In the genomic region with DNA sequence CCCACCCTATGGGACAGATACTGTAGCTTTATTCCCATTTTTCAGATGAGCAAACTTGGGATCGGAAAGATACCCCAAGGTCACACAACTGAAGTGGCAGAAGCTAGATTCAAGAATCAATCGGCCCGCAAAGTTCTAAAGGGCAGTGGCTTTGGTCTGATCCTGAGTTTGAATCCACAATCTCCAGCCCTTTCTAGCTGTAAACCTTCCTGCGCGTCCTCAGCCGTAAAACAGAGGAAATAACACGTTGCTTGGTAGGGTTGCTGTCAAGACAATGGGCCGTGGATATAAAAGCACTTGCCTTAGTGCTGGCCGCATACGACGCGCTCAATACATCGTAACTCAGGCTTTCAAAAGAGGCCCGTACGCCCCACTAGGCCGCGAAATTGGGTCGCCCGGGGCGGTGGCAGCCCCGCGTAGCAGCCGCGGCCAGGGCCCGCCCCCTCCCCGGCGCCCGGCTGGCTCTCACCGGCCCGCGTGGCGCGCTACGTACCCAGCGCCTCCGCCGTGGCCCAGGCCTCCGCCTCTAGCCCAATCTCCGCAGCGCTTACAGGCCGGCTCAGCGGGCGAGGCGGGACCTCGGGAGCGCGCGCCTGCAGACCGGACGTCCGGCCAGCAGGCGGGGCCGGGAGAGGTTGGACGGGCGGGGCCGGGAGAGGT, we compare ENCODE assay signal across 8 cellular contexts. TPM values are rescaled to one million over a fixed set of nuclear protein-coding genes. Genes with fewer than 3 reads are reported as not detected.
DNase-seq lines count a peak whose midpoint lies in the region; ATAC-seq and TF ChIP-seq lines count a peak whose summit lies in the region.

A gene with protein sequence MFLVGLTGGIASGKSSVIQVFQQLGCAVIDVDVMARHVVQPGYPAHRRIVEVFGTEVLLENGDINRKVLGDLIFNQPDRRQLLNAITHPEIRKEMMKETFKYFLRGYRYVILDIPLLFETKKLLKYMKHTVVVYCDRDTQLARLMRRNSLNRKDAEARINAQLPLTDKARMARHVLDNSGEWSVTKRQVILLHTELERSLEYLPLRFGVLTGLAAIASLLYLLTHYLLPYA (minus strand): TSS at position 573 of the 660 bp plus-strand sequence. CDS start 16,747 bp downstream, outside the sequence.

- peaks cover 12% of the 10 kb centered on the region for H3K4me1 Mint-ChIP-seq in Calu3 (ENCODE audit: low read depth, unreplicated experiment)

- H3K4me1 ChIP-seq in mucosa of descending colon (ENCODE audit: low read depth), result peaks cover 20% of the 10 kb centered on the region

- H3K4me3 ChIP-seq in epithelial cell of esophagus (ENCODE audit: low read length) (peak within 1 kb of the TSS; percentile 73), mucosa of descending colon (peak within 1 kb of the TSS; percentile 34)

- H3K27ac Mint-ChIP-seq in Calu3 (ENCODE audit: unreplicated experiment), result peak within 1 kb of the TSS; percentile 82

- BruUV-seq in Calu3 (replicated peaks; lab: Mats Ljungman, UMichigan), result TSS peak; percentile 72

- TF ChIP-seq CTCF in Calu3 (IDR thresholded peaks at IDR 0.05; ENCODE audit: unreplicated experiment) (no peak), epithelial cell of esophagus (IDR thresholded peaks at IDR 0.05; ENCODE audit: insufficient read depth, low read depth, low read length, missing control alignments) (no peak), mucosa of descending colon (IDR thresholded peaks at IDR 0.05) (no peak)

- intact Hi-C loops in Calu3 (cut with micrococcal nuclease; ENCODE audit: unreplicated experiment) (loop anchor here (5.0 kb wide), 1 partner anchor 81 kb away; a partner anchor contains a TSS), mucosa of descending colon (cut with DNase I, micrococcal nuclease) (no loop called here)

- H3K36me3 Mint-ChIP-seq in Calu3 (ENCODE audit: insufficient read depth, unreplicated experiment), result peaks cover 36% of the 10 kb centered on the region

- no peaks in the 10 kb centered on the region for H3K36me3 ChIP-seq in mucosa of descending colon (ENCODE audit: low read depth)

- H3K9me3 Mint-ChIP-seq in Calu3 (ENCODE audit: low read depth, unreplicated experiment), result no peaks in the 10 kb centered on the region

- ATAC-seq in GM21526 (IDR thresholded peaks at IDR 0.05; ENCODE audit: low FRiP score, unreplicated experiment) (peak; percentile 78), mucosa of descending colon (peak; percentile 99)

- CTCF ChIA-PET in Calu3 (lab: Charles Lee), result interaction anchor here (0.9 to 1.5 kb wide), 5 partner anchors 10 to 140 kb away, joined by 3 to 6 read pairs (median 4); a partner anchor contains a TSS

- no peaks in the 10 kb centered on the region for H3K27me3 Mint-ChIP-seq in Calu3 (ENCODE audit: unreplicated experiment)

- DNase-seq in Calu3 (peak; percentile 99), HuH-7.5 (ENCODE audit: low spot score) (peak; percentile 86), OCI-M1 (lab: John Stamatoyannopoulos, UW) (peak; percentile 96), activated T-cell treated with anti-CD3 and anti-CD28 coated beads for 24 hours (ENCODE audit: low read depth) (peak; percentile 91), epithelial cell of esophagus (ENCODE audit: low read depth) (peak; percentile 98), mucosa of descending colon (peak; percentile 92 to 97 (median 95))
- peak; percentile 62 to 76 for DNase-seq in stimulated activated CD8-positive, alpha-beta memory T cell treated with anti-CD3 and anti-CD28 coated beads, Interleukin-4, amount 100 ng/mL, for 1 hour (ENCODE audit: low read depth in 2 of 2, low spot score in 1 of 2)

- peak within 1 kb of the TSS; percentile 84 for H3K4me3 Mint-ChIP-seq in Calu3 (ENCODE audit: low read depth, unreplicated experiment)

- H3K9me3 ChIP-seq in mucosa of descending colon, result no peaks in the 10 kb centered on the region

RNA-seq across cellular contexts. Expression of the gene that starts here (rescaled TPM):
- total RNA-seq in Calu3 (2022) (20.5 and 21.7 TPM in 2 replicates), mucosa of descending colon (10 to 100 TPM; 21.6 to 29.0 (median 24.8) TPM)

Comparison
In these comparisons a context has a peak if more than half of its experiments do, and no peak if none do; other contexts are left out.
1. Peak in every context shown above with its lines: DNase-seq, ATAC-seq and H3K4me3 ChIP-seq.